Comparison of ENCODE assay signal across 20 cellular contexts in the genomic region with DNA sequence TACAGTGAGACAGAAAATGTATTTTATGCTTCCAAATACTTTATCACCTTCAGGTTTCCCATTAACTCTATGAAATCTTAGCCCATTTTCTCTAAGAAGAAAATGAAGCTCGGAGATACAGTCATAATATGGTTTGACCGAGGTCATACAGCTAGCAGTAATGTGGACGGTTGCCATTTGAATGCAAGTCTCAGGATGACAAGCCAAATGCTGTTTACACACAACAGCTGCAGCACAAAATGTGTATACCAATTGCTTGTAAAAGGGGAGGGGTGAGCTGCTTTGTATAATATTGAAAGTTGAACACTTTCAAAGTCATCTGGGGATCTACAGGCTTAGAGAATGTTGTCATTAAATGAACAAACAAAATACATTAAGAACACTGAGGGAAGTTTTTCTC.
DNase-seq lines count a peak whose midpoint lies in the region; ATAC-seq and TF ChIP-seq lines count a peak whose summit lies in the region.
"Had no signal": no experiment of that assay in that cellular context is flagged by ENCODE, and none has a peak within 500 bp of the region (broad histone marks: within the 10 kb centered on the region; RNA-seq: fewer than 3 reads in every experiment).

No MANE protein-coding gene starts in this region.

- H2BK12ac ChIP-seq in neuronal stem cell (ENCODE audit: low read length) = no peak overlapping the region

- no peaks in the 10 kb centered on the region for H3K9me3 Mint-ChIP-seq in nephron progenitor cell
- H3K9me3 Mint-ChIP-seq: H9, neural crest cell had no signal

- H3K27ac ChIP-seq in neuronal stem cell (replicated peaks; ENCODE audit: low read length) = no peak overlapping the region
- H3K27ac ChIP-seq: gastroesophageal sphincter, thyroid gland had no signal

- no peak overlapping the region for H2BK120ac ChIP-seq in neuronal stem cell (ENCODE audit: low read depth, low read length)

- no peaks in the 10 kb centered on the region for H3K79me1 ChIP-seq in neuronal stem cell (ENCODE audit: low read depth, low read length)

- H3K9me3 ChIP-seq in neuronal stem cell (replicated peaks in 1 of 2; ENCODE audit: control insufficient read depth in 2 of 2, insufficient read depth in 1 of 2, low read depth in 1 of 2, low read length in 2 of 2) = no peaks in the 10 kb centered on the region
- H3K9me3 ChIP-seq: gastroesophageal sphincter, thyroid gland had no signal

- H3K4me1 Mint-ChIP-seq in nephron progenitor cell = peaks cover 52% of the 10 kb centered on the region
- H3K4me1 Mint-ChIP-seq: T-cell had no signal

- H3K9ac ChIP-seq in neuronal stem cell (ENCODE audit: low read depth, low read length, poor library complexity) = no peak overlapping the region

- DNase-seq in NCI-H526 treated with DMSO at 0.1 percent for 48 hours (lab: John Stamatoyannopoulos, UW) = peak; percentile 55
- DNase-seq in nephron progenitor cell = no peak
- DNase-seq in cerebellar cortex (ENCODE audit: low spot score) = no peak
- no peak for DNase-seq in posterior cingulate gyrus
- DNase-seq in EL = no peak
- no peak for DNase-seq in neuronal stem cell (ENCODE audit: low spot score)
- DNase-seq: activated effector memory CD4-positive, alpha-beta T cell treated with Interleukin-2 at 50 U/mL for 16 hours; anterior cingulate cortex; DMS153; H9; mammary epithelial cell; NCI-H2081 treated with DMSO at 0.1 percent for 48 hours; NCI-H82; stimulated activated CD4-positive, alpha-beta T cell treated with anti-CD3 and anti-CD28 coated beads, Interleukin-4, amount 100 ng/mL, for 1 hour; T-cell; thyroid gland had no signal

- no peak overlapping the region for H4K91ac ChIP-seq in neuronal stem cell (ENCODE audit: low read depth, low read length, poor library complexity)

- no peak overlapping the region for H3K4me2 ChIP-seq in neuronal stem cell (ENCODE audit: insufficient read depth, low read length, poor library complexity, severe bottlenecking)

- no CpG with 5 or more reads among the region's 3 CpGs for WGBS in neuronal stem cell (ENCODE audit: extremely low coverage in 2 of 2, insufficient read length in 2 of 2, insufficient replicate concordance in 1 of 2), 2 donors

- no peaks in the 10 kb centered on the region for H3K27me3 ChIP-seq in neuronal stem cell (ENCODE audit: control insufficient read depth in 3 of 3, insufficient read depth in 3 of 3, low read depth in 1 of 3, low read length in 3 of 3)
- H3K27me3 ChIP-seq: gastroesophageal sphincter, thyroid gland had no signal

- no peak overlapping the region for H3K23ac ChIP-seq in neuronal stem cell (ENCODE audit: low read depth, low read length, poor library complexity)

- no peak overlapping the region for H3K18ac ChIP-seq in neuronal stem cell (ENCODE audit: low read length)

- H2BK15ac ChIP-seq in neuronal stem cell (ENCODE audit: low read length) = no peak overlapping the region

- no peaks in the 10 kb centered on the region for H3K27me3 Mint-ChIP-seq in nephron progenitor cell (ENCODE audit: low read depth, poor library complexity)
- H3K27me3 Mint-ChIP-seq: T-cell had no signal

- no peak overlapping the region for H3K14ac ChIP-seq in neuronal stem cell (ENCODE audit: low read length)

- H3K4me3 ChIP-seq in neuronal stem cell (ENCODE audit: low read length in 2 of 2) = no peak overlapping the region
- H3K4me3 ChIP-seq: gastroesophageal sphincter, thyroid gland had no signal

- H2BK5ac ChIP-seq in neuronal stem cell (ENCODE audit: low read length) = no peak overlapping the region

- H3K4me1 ChIP-seq in neuronal stem cell (ENCODE audit: control insufficient read depth in 2 of 2, insufficient read depth in 1 of 2, low read depth in 1 of 2, low read length in 2 of 2) = peaks cover 1 to 2% of the 10 kb centered on the region in 2 donors
- H3K4me1 ChIP-seq: gastroesophageal sphincter, thyroid gland had no signal

- H4K8ac ChIP-seq in neuronal stem cell (ENCODE audit: low read depth, low read length) = no peak overlapping the region

- H3K4me3 Mint-ChIP-seq in nephron progenitor cell = no peak overlapping the region
- H3K4me3 Mint-ChIP-seq: H9, neural crest cell, T-cell had no signal

- peaks cover 5% of the 10 kb centered on the region for H3K36me3 Mint-ChIP-seq in nephron progenitor cell (ENCODE audit: low read depth)
- H3K36me3 Mint-ChIP-seq: T-cell had no signal

- no peaks in the 10 kb centered on the region for H3K36me3 ChIP-seq in neuronal stem cell (replicated peaks in 1 of 2; ENCODE audit: control insufficient read depth in 2 of 2, insufficient read depth in 2 of 2, low read length in 2 of 2)
- H3K36me3 ChIP-seq: gastroesophageal sphincter, thyroid gland had no signal

- ATAC-seq in GM21526 (IDR thresholded peaks at IDR 0.05; ENCODE audit: low FRiP score, unreplicated experiment) (peak; percentile 85), HG03039 (IDR thresholded peaks at IDR 0.05; ENCODE audit: unreplicated experiment) (peak; percentile 86)
- ATAC-seq: gastroesophageal sphincter, T-cell had no signal

- intact Hi-C loops in posterior cingulate gyrus (cut with DNase I) = no loop called here

- no peak overlapping the region for H3K4ac ChIP-seq in neuronal stem cell (ENCODE audit: low read length)

- H2AFZ ChIP-seq in neuronal stem cell (ENCODE audit: low read length) = no peak overlapping the region

- H3K27ac Mint-ChIP-seq in nephron progenitor cell = peak overlapping the region; percentile 79
- H3K27ac Mint-ChIP-seq: H9, T-cell had no signal

- no peak overlapping the region for H2AK5ac ChIP-seq in neuronal stem cell (ENCODE audit: low read depth, low read length)

- no peak for TF ChIP-seq CTCF in nephron progenitor cell (IDR thresholded peaks at IDR 0.05)
